ENCODE assay signal across 16 cellular contexts in the genomic region with DNA sequence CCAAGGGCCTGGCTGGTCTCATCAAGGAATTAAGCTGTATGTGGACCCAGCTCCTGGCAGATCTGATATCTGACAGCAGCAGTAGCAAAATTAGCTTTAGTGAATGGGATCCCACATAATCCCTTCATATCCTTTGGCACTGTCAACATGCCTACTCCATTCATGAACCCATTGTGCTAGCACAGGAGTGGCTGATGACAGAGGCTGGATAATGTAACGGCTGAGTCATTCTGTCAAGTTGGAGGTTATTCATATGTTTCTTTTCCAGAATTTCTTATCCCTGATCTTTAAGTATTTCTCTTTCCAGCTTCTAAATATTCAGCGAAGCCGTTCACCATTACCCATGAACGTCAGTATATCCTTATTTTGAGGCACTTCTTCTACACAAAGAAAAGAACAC.
"Had no signal": no experiment of that assay in that cellular context is flagged by ENCODE, and none has a peak within 500 bp of the region (broad histone marks: within the 10 kb centered on the region; RNA-seq: fewer than 3 reads in every experiment).

No MANE protein-coding gene starts in this region.

- DNase-seq: activated CD4-positive, CD25-positive, alpha-beta regulatory T cell treated with anti-CD3 and anti-CD28 coated beads, Interleukin-2, amount 50 U/mL, for 72 hours; activated naive CD4-positive, alpha-beta T cell treated with Interleukin-2 at 50 U/mL for 16 hours; dorsolateral prefrontal cortex; endodermal cell; erythroblast; foreskin fibroblast; glutamatergic neuron; hypothalamus; psoas muscle; sigmoid colon; stimulated activated CD4-positive, alpha-beta T cell treated with anti-CD3 and anti-CD28 coated beads, Interleukin-2, amount 100 ng/mL, for 24 hours; T-cell; T-helper 9 cell had no signal

- H3K4me3 ChIP-seq: cardiac muscle cell, dorsolateral prefrontal cortex, psoas muscle, sigmoid colon had no signal

- H3K27me3 ChIP-seq: ascending aorta, cardiac muscle cell, dorsolateral prefrontal cortex, sigmoid colon had no signal

- H3K27ac ChIP-seq: cardiac muscle cell, dorsolateral prefrontal cortex, psoas muscle, sigmoid colon had no signal

- H3K4me1 ChIP-seq: psoas muscle, sigmoid colon had no signal

- H3K9me3 ChIP-seq: ascending aorta, psoas muscle, thoracic aorta had no signal

- ATAC-seq: psoas muscle, T-cell had no signal

- H3K36me3 ChIP-seq: ascending aorta, cardiac muscle cell, sigmoid colon, thoracic aorta had no signal
